ENCODE assay signal across 8 cellular contexts in genomic region chr17:77423589-77424451, GRCh38.
DNase-seq lines count a peak whose midpoint lies in the region; ATAC-seq and TF ChIP-seq lines count a peak whose summit lies in the region.

No MANE protein-coding gene starts in this region.

- no peak overlapping the region for H3K4me3 ChIP-seq in BJ (ENCODE audit: low read depth, low read length)
- H3K4me3 ChIP-seq in fibroblast of the aortic adventitia (ENCODE audit: low read depth, low read length), result no peak overlapping the region

- H3K27me3 ChIP-seq in BJ (ENCODE audit: control insufficient read depth, insufficient read depth, low read length), result no peaks in the 10 kb centered on the region

- peak; percentile 92 for DNase-seq in BJ (ENCODE audit: low read depth)
- DNase-seq in RWPE1 (ENCODE audit: low spot score), result peak; percentile 74
- peak; percentile 99 for DNase-seq in fibroblast of the aortic adventitia (ENCODE audit: low read depth)
- DNase-seq in non-pigmented ciliary epithelial cell (ENCODE audit: low read depth), result peak; percentile 74
- DNase-seq in foreskin melanocyte, result no peak
- DNase-seq in NOMO-1 treated with dmso at 0.1 percent for 144 hours (lab: John Stamatoyannopoulos, UW; ENCODE audit: unreplicated experiment), result no peak

- ATAC-seq in GM18907 (IDR thresholded peaks at IDR 0.05; ENCODE audit: unreplicated experiment) (no peak), HG02623 (IDR thresholded peaks at IDR 0.05; ENCODE audit: unreplicated experiment) (no peak)

- TF ChIP-seq CTCF in BJ (IDR thresholded peaks at IDR 0.05; ENCODE audit: insufficient read depth, low read depth, low read length), result no peak
- TF ChIP-seq CTCF in RWPE1 (conservative IDR thresholded peaks at IDR 0.05; ENCODE audit: low read depth), result no peak
- TF ChIP-seq CTCF in fibroblast of the aortic adventitia (IDR thresholded peaks at IDR 0.05; ENCODE audit: insufficient read depth, low read length), result no peak

- POLR2A ChIA-PET in BJ (lab: Charles Lee) (interaction anchor here (0.5 to 1.3 kb wide), 4 partner anchors 11 to 115 kb away, joined by 3 to 21 read pairs (median 3); no protein-coding TSS in a partner anchor), RWPE1 (lab: Yijun Ruan, JAX; ENCODE audit: low non-redundant PET) (no interaction called here)

- CTCF ChIA-PET in BJ (lab: Yijun Ruan, JAX), result interaction anchor here (1.1 to 6.0 kb wide), 7 partner anchors 23 to 92 kb away, joined by 3 to 32 read pairs (median 5); no protein-coding TSS in a partner anchor
- CTCF ChIA-PET in RWPE1 (lab: Yijun Ruan, JAX), result interaction anchor here (0.6 to 1.6 kb wide), 5 partner anchors 67 to 153 kb away, joined by 3 to 5 read pairs (median 4); no protein-coding TSS in a partner anchor

- peak overlapping the region; percentile 98 for H3K27ac ChIP-seq in RWPE1

- peaks cover 6% of the 10 kb centered on the region for H3K36me3 ChIP-seq in BJ (ENCODE audit: control insufficient read depth, insufficient read depth, low read length)

Comparison
In these comparisons a context has a peak if more than half of its experiments do, and no peak if none do; other contexts are left out.
1. DNase-seq: peak in BJ (single experiment), RWPE1 (single experiment), fibroblast of the aortic adventitia (single experiment) and non-pigmented ciliary epithelial cell (single experiment); none in foreskin melanocyte (single experiment) and NOMO-1 treated with dmso at 0.1 percent for 144 hours (single experiment).